ENCODE assay signal across 11 cellular contexts in genomic region chr16:84829168-84829965, GRCh38. TPM values are rescaled to one million over a fixed set of nuclear protein-coding genes. Genes with fewer than 3 reads are reported as not detected.
DNase-seq lines count a peak whose midpoint lies in the region; ATAC-seq and TF ChIP-seq lines count a peak whose summit lies in the region.
"Had no signal": no experiment of that assay in that cellular context is flagged by ENCODE, and none has a peak within 500 bp of the region (broad histone marks: within the 10 kb centered on the region; RNA-seq: fewer than 3 reads in every experiment).

No MANE protein-coding gene starts in this region.

- peak; percentile 74 for DNase-seq in HK-2 (ENCODE audit: unreplicated experiment)
- DNase-seq in NCI-H1930 (lab: John Stamatoyannopoulos, UW), result no peak
- no peak for DNase-seq in Kasumi-1 (lab: John Stamatoyannopoulos, UW)
- DNase-seq: activated naive CD4-positive, alpha-beta T cell treated with anti-CD3 and anti-CD28 coated beads, Interleukin-2, amount 50 U/mL, for 16 hours; hippocampal formation; retina had no signal

- WGBS in liver, result 77% methylated on average over 15 of the region's 15 CpGs

- H3K4me1 ChIP-seq in liver (ENCODE audit: control insufficient read depth in 4 of 4, insufficient read depth in 4 of 4, low read length in 3 of 4) (peaks cover 0 to 11% (median 5%) of the 10 kb centered on the region in 4 donors), stomach smooth muscle (ENCODE audit: control insufficient read depth, insufficient read depth, low read length) (peaks cover 80% of the 10 kb centered on the region)

- H3K27me3 ChIP-seq in liver (ENCODE audit: control insufficient read depth in 4 of 4, insufficient read depth in 4 of 4, low read length in 3 of 4), result no peaks in the 10 kb centered on the region
- H3K27me3 ChIP-seq in stomach smooth muscle (ENCODE audit: control insufficient read depth in 1 of 2, insufficient read depth in 2 of 2, low read length in 2 of 2), result no peaks in the 10 kb centered on the region

- ATAC-seq in HG03520 (IDR thresholded peaks at IDR 0.05; ENCODE audit: unreplicated experiment), result no peak
- ATAC-seq in HG02588 (IDR thresholded peaks at IDR 0.05; ENCODE audit: unreplicated experiment), result no peak

- TF ChIP-seq CTCF in liver (IDR thresholded peaks at IDR 0.05; ENCODE audit: low read depth, low read length, missing input control), result no peak

- H3K27ac ChIP-seq in cingulate gyrus (ENCODE audit: low read depth, low read length), result peak overlapping the region; percentile 41
- peak overlapping the region in 1 of 2 donors; percentile 41 for H3K27ac ChIP-seq in liver (ENCODE audit: low read depth in 1 of 2, low read length in 2 of 2)
- H3K27ac ChIP-seq in stomach smooth muscle (ENCODE audit: low read length), result peak overlapping the region; percentile 98

- H3K9ac ChIP-seq in liver (ENCODE audit: low read depth in 1 of 2, low read length in 2 of 2) (no peak overlapping the region), stomach smooth muscle (ENCODE audit: low read length in 2 of 2) (peak overlapping the region; percentile 66 to 72)

- no peaks in the 10 kb centered on the region for H3K36me3 ChIP-seq in liver (ENCODE audit: control insufficient read depth in 4 of 4, insufficient read depth in 3 of 4, low read depth in 1 of 4, low read length in 3 of 4)
- peaks cover 2 to 22% of the 10 kb centered on the region in 2 donors for H3K36me3 ChIP-seq in stomach smooth muscle (ENCODE audit: control insufficient read depth in 2 of 2, insufficient read depth in 2 of 2, low read length in 2 of 2)

- no peak overlapping the region for H3K4me3 ChIP-seq in liver (ENCODE audit: low read depth in 1 of 3, low read length in 3 of 3)
- H3K4me3 ChIP-seq in stomach smooth muscle (ENCODE audit: low read length in 2 of 2), result peak overlapping the region in 1 of 2 donors; percentile 29

- no peak for TF ChIP-seq RAD21 in liver (IDR thresholded peaks at IDR 0.05)

- H3K9me3 ChIP-seq in liver (ENCODE audit: control insufficient read depth in 4 of 4, low read length in 3 of 4) (no peaks in the 10 kb centered on the region), stomach smooth muscle (ENCODE audit: control insufficient read depth in 2 of 2, low read length in 2 of 2) (peaks cover 0 to 3% of the 10 kb centered on the region in 2 donors)

TF ChIP-seq in liver, 16 proteins besides CTCF, POLR2A, EP300 and RAD21:
- TF ChIP-seq YY1 (IDR thresholded peaks at IDR 0.05) (no peak), RXRA (IDR thresholded peaks at IDR 0.05) (peak in 1 of 2 donors; percentile 4), NR2F2 (IDR thresholded peaks at IDR 0.05) (peak; percentile 60)

RNA-seq across cellular contexts. Expression of gene CRISPLD2, which starts 9.6 kb away (rescaled TPM):
- total RNA-seq in liver, result 10 to 100 TPM in 1 of 2 donors, 1 to 10 TPM in 1; 3.4 to 14.8 TPM
- polyA plus RNA-seq in liver, result 1 to 10 TPM; 2.6 to 4.9 TPM

Comparison
In these comparisons a context has a peak if more than half of its experiments do, and no peak if none do; other contexts are left out.
1. H3K9ac ChIP-seq: peak in stomach smooth muscle (2 of 2); none in liver (0 of 2).